30 cellular contexts compared by ENCODE assay signal in genomic region chr19:58551123-58551497, GRCh38. TPM values are rescaled to one million over a fixed set of nuclear protein-coding genes. Genes with fewer than 3 reads are reported as not detected.
DNase-seq lines count a peak whose midpoint lies in the region; ATAC-seq and TF ChIP-seq lines count a peak whose summit lies in the region.
"Had no signal": no experiment of that assay in that cellular context is flagged by ENCODE, and none has a peak within 500 bp of the region (broad histone marks: within the 10 kb centered on the region; RNA-seq: fewer than 3 reads in every experiment).

No MANE protein-coding gene starts in this region.

- no peaks in the 10 kb centered on the region for H3K27me3 Mint-ChIP-seq in T-helper 2 cell treated with Interferon-gamma antibody and Interleukin-4, amounts not matched to agents 5 μg/mL and 100 μg/mL, for 36 hours (ENCODE audit: low read depth)
- H3K27me3 Mint-ChIP-seq in activated T-helper 2 cell treated with anti-CD3 and anti-CD28 coated beads, Interferon-gamma antibody, Interleukin-2, Interleukin-4, amounts not matched to agents 10 μg/mL and 5 μg/mL and 100 μg/mL, durations not matched to agents 14 hours and 24 hours and 36 hours (ENCODE audit: low read depth): no peaks in the 10 kb centered on the region
- H3K27me3 Mint-ChIP-seq: activated CD8-positive, alpha-beta T cell treated with anti-CD3 and anti-CD28 coated beads for 36 hours; stimulated activated memory B cell treated with anti-CD40 and anti-IgM and Interleukin-4, amounts not matched to agents 10 μg/mL and 1 μg/mL and 100 μg/mL, for 72 hours had no signal

- no peak overlapping the region for H2AK5ac ChIP-seq in mesenchymal stem cell (ENCODE audit: low read length, severe bottlenecking)

- no peaks in the 10 kb centered on the region for H3K27me3 ChIP-seq in mesenchymal stem cell (ENCODE audit: control insufficient read depth in 1 of 2, insufficient read depth in 1 of 2, low read length in 2 of 2)
- H3K27me3 ChIP-seq: brain microvascular endothelial cell, dorsolateral prefrontal cortex, heart right ventricle, pancreas had no signal

- no peak overlapping the region for H3K4me3 Mint-ChIP-seq in T-helper 2 cell treated with Interferon-gamma antibody and Interleukin-4, amounts not matched to agents 5 μg/mL and 100 μg/mL, for 36 hours
- H3K4me3 Mint-ChIP-seq in activated T-helper 2 cell treated with anti-CD3 and anti-CD28 coated beads, Interferon-gamma antibody, Interleukin-2, Interleukin-4, amounts not matched to agents 10 μg/mL and 5 μg/mL and 100 μg/mL, durations not matched to agents 14 hours and 24 hours and 36 hours (ENCODE audit: low read depth): no peak overlapping the region
- H3K4me3 Mint-ChIP-seq: activated CD8-positive, alpha-beta T cell treated with anti-CD3 and anti-CD28 coated beads for 36 hours; HFFc6; mesothelial cell of epicardium; stimulated activated memory B cell treated with anti-CD40 and anti-IgM and Interleukin-4, amounts not matched to agents 10 μg/mL and 1 μg/mL and 100 μg/mL, for 72 hours had no signal

- H3K79me1 ChIP-seq in mesenchymal stem cell (replicated peaks; ENCODE audit: low read length, poor library complexity, severe bottlenecking): peaks cover 18% of the 10 kb centered on the region

- peaks cover 34% of the 10 kb centered on the region for H3K4me1 ChIP-seq in mesenchymal stem cell (ENCODE audit: control insufficient read depth, insufficient read depth, low read depth, low read length)

- H3K27ac Mint-ChIP-seq in T-helper 2 cell treated with Interferon-gamma antibody and Interleukin-4, amounts not matched to agents 5 μg/mL and 100 μg/mL, for 36 hours: peak overlapping the region; percentile 18
- H3K27ac Mint-ChIP-seq in activated T-helper 2 cell treated with anti-CD3 and anti-CD28 coated beads, Interferon-gamma antibody, Interleukin-2, Interleukin-4, amounts not matched to agents 10 μg/mL and 5 μg/mL and 100 μg/mL, durations not matched to agents 14 hours and 24 hours and 36 hours: peak overlapping the region; percentile 35
- H3K27ac Mint-ChIP-seq: stimulated activated memory B cell treated with anti-CD40 and anti-IgM and Interleukin-4, amounts not matched to agents 10 μg/mL and 1 μg/mL and 100 μg/mL, for 72 hours had no signal

- no peaks in the 10 kb centered on the region for H3K9me3 ChIP-seq in mesenchymal stem cell (ENCODE audit: control insufficient read depth, low read length)
- H3K9me3 ChIP-seq: heart right ventricle, pancreas, SK-N-SH had no signal

- no peak overlapping the region for H2BK12ac ChIP-seq in mesenchymal stem cell (ENCODE audit: low read length in 2 of 2)

- H2AFZ ChIP-seq in mesenchymal stem cell (ENCODE audit: low read depth, low read length): no peak overlapping the region
- H2AFZ ChIP-seq: GM23248 had no signal

- H3K9me3 Mint-ChIP-seq in T-helper 2 cell treated with Interferon-gamma antibody and Interleukin-4, amounts not matched to agents 5 μg/mL and 100 μg/mL, for 36 hours: no peaks in the 10 kb centered on the region
- H3K9me3 Mint-ChIP-seq in activated T-helper 2 cell treated with anti-CD3 and anti-CD28 coated beads, Interferon-gamma antibody, Interleukin-2, Interleukin-4, amounts not matched to agents 10 μg/mL and 5 μg/mL and 100 μg/mL, durations not matched to agents 14 hours and 24 hours and 36 hours: no peaks in the 10 kb centered on the region
- H3K9me3 Mint-ChIP-seq: activated CD8-positive, alpha-beta T cell treated with anti-CD3 and anti-CD28 coated beads for 36 hours; HFFc6; mesothelial cell of epicardium; stimulated activated memory B cell treated with anti-CD40 and anti-IgM and Interleukin-4, amounts not matched to agents 10 μg/mL and 1 μg/mL and 100 μg/mL, for 72 hours had no signal

- no peak overlapping the region for H3K4ac ChIP-seq in mesenchymal stem cell (ENCODE audit: low read depth in 1 of 2, low read length in 2 of 2)

- H2BK5ac ChIP-seq in mesenchymal stem cell (ENCODE audit: low read depth, low read length, poor library complexity, severe bottlenecking): no peak overlapping the region

- no peak overlapping the region for H3K4me2 ChIP-seq in mesenchymal stem cell (ENCODE audit: low read length, poor library complexity, severe bottlenecking)
- H3K4me2 ChIP-seq: SK-N-SH had no signal

- H4K8ac ChIP-seq in mesenchymal stem cell (ENCODE audit: low read length): no peak overlapping the region

- no peak overlapping the region for H2BK15ac ChIP-seq in mesenchymal stem cell (ENCODE audit: low read depth, poor library complexity, severe bottlenecking)

- peaks cover 81% of the 10 kb centered on the region for H3K36me3 Mint-ChIP-seq in T-helper 2 cell treated with Interferon-gamma antibody and Interleukin-4, amounts not matched to agents 5 μg/mL and 100 μg/mL, for 36 hours (ENCODE audit: low read depth)
- H3K36me3 Mint-ChIP-seq in activated T-helper 2 cell treated with anti-CD3 and anti-CD28 coated beads, Interferon-gamma antibody, Interleukin-2, Interleukin-4, amounts not matched to agents 10 μg/mL and 5 μg/mL and 100 μg/mL, durations not matched to agents 14 hours and 24 hours and 36 hours (ENCODE audit: low read depth): peaks cover 90% of the 10 kb centered on the region

- no peak overlapping the region for H3K14ac ChIP-seq in mesenchymal stem cell (ENCODE audit: low read length in 2 of 2)

- H3K36me3 ChIP-seq in mesenchymal stem cell (ENCODE audit: control insufficient read depth in 1 of 2, insufficient read depth in 2 of 2, low read depth in 1 of 2, low read length in 2 of 2): peaks cover 78 to 80% of the 10 kb centered on the region in 2 experiments

- peak overlapping the region; percentile 99 for H3K27ac ChIP-seq in 22Rv1
- no peak overlapping the region for H3K27ac ChIP-seq in mesenchymal stem cell (ENCODE audit: low read length, poor library complexity, severe bottlenecking)
- H3K27ac ChIP-seq: brain microvascular endothelial cell, C4-2B, dorsolateral prefrontal cortex, GM23248, heart right ventricle, pancreas had no signal

- no peak for DNase-seq in T-helper 2 cell treated with Interferon-gamma antibody and Interleukin-4, amounts not matched to agents 5 μg/mL and 100 μg/mL, for 36 hours (ENCODE audit: low spot score)
- DNase-seq in T-helper 2 cell (no peak), mesenchymal stem cell (no peak), DMS53 (lab: John Stamatoyannopoulos, UW) (no peak)
- no peak for DNase-seq in activated T-helper 2 cell treated with anti-CD3 and anti-CD28 coated beads, Interferon-gamma antibody, Interleukin-2, Interleukin-4, amounts not matched to agents 10 μg/mL and 5 μg/mL and 100 μg/mL, durations not matched to agents 14 hours and 24 hours and 36 hours (ENCODE audit: low spot score)
- no peak for DNase-seq in stimulated activated CD4-positive, alpha-beta T cell treated with anti-CD3 and anti-CD28 coated beads, Interleukin-4, amount 100 ng/mL, for 4 hours
- DNase-seq: 8988T; activated CD4-positive, alpha-beta T cell treated with anti-CD3 and anti-CD28 coated beads for 1 hour; activated CD8-positive, alpha-beta T cell treated with anti-CD3 and anti-CD28 coated beads for 36 hours; activated T-cell treated with anti-CD3 and anti-CD28 coated beads for 4 hours; brain microvascular endothelial cell; Calu3; dorsolateral prefrontal cortex; foreskin melanocyte; GF-D8; GM23248; heart right ventricle; HFFc6; left ventricle myocardium superior; NCI-H1105 treated with DMSO at 0.1 percent for 48 hours; NCI-H2029; NCI-H524 treated with DMSO at 0.1 percent for 48 hours; NK-92 treated with Interleukin-12 subunit alpha and Interleukin-12 subunit beta, amount 100 ng/mL, for 24 hours; SK-N-SH had no signal

- no peak overlapping the region for H4K91ac ChIP-seq in mesenchymal stem cell (ENCODE audit: low read length)

- no peak overlapping the region for H3K4me3 ChIP-seq in mesenchymal stem cell (ENCODE audit: insufficient read depth in 1 of 2, low read depth in 1 of 2, low read length in 2 of 2)
- H3K4me3 ChIP-seq: dorsolateral prefrontal cortex, GM23248, heart right ventricle, pancreas had no signal

- H3K9ac ChIP-seq in mesenchymal stem cell (ENCODE audit: low read length): peak overlapping the region; percentile 3
- H3K9ac ChIP-seq: GM23248, SK-N-SH had no signal

- peaks cover 32% of the 10 kb centered on the region for H3K4me1 Mint-ChIP-seq in T-helper 2 cell treated with Interferon-gamma antibody and Interleukin-4, amounts not matched to agents 5 μg/mL and 100 μg/mL, for 36 hours (ENCODE audit: low read depth)
- H3K4me1 Mint-ChIP-seq in activated T-helper 2 cell treated with anti-CD3 and anti-CD28 coated beads, Interferon-gamma antibody, Interleukin-2, Interleukin-4, amounts not matched to agents 10 μg/mL and 5 μg/mL and 100 μg/mL, durations not matched to agents 14 hours and 24 hours and 36 hours (ENCODE audit: low read depth): peaks cover 28% of the 10 kb centered on the region

- H2BK120ac ChIP-seq in mesenchymal stem cell (ENCODE audit: low read depth, low read length): no peak overlapping the region

- no peak overlapping the region for H3K18ac ChIP-seq in mesenchymal stem cell (ENCODE audit: low read depth in 1 of 2, low read length in 2 of 2)

- no peak for TF ChIP-seq CTCF in 22Rv1 (IDR thresholded peaks at IDR 0.05)

- no peak overlapping the region for H3K23ac ChIP-seq in mesenchymal stem cell (ENCODE audit: low read length in 2 of 2)

- intact Hi-C loops in activated T-helper 2 cell treated with anti-CD3 and anti-CD28 coated beads, Interferon-gamma antibody, Interleukin-2, Interleukin-4, amounts not matched to agents 10 μg/mL and 5 μg/mL and 100 μg/mL, durations not matched to agents 14 hours and 24 hours and 36 hours (cut with micrococcal nuclease): no loop called here

- WGBS in mesenchymal stem cell: 75% methylated on average over 1 of the region's 1 CpG

- no peak for ATAC-seq in HG02885 (IDR thresholded peaks at IDR 0.05; ENCODE audit: poor library complexity, unreplicated experiment)
- ATAC-seq: activated CD8-positive, alpha-beta T cell treated with anti-CD3 and anti-CD28 coated beads for 36 hours; heart right ventricle; left ventricle myocardium superior; pancreas; stimulated activated memory B cell treated with anti-CD40 and anti-IgM and Interleukin-4, amounts not matched to agents 10 μg/mL and 1 μg/mL and 100 μg/mL, for 72 hours had no signal

RNA-seq across cellular contexts. Expression of gene CHMP2A, which starts 3.8 kb away (rescaled TPM):
- 102 and 105 TPM in 2 replicates for total RNA-seq in activated T-helper 2 cell treated with anti-CD3 and anti-CD28 coated beads, Interferon-gamma antibody, Interleukin-2, Interleukin-4, amounts not matched to agents 10 μg/mL and 5 μg/mL and 100 μg/mL, durations not matched to agents 14 hours and 24 hours and 36 hours
- 148 TPM for polyA plus RNA-seq in mesenchymal stem cell (2013, experiment 1 of 2)
- 144 TPM for polyA plus RNA-seq in mesenchymal stem cell (2013, experiment 2 of 2)

RNA-seq across cellular contexts. Expression of gene TRIM28, which starts 7.2 kb away (rescaled TPM):
- 658 and 662 TPM in 2 replicates for total RNA-seq in activated T-helper 2 cell treated with anti-CD3 and anti-CD28 coated beads, Interferon-gamma antibody, Interleukin-2, Interleukin-4, amounts not matched to agents 10 μg/mL and 5 μg/mL and 100 μg/mL, durations not matched to agents 14 hours and 24 hours and 36 hours
- 229 TPM for polyA plus RNA-seq in mesenchymal stem cell (2013, experiment 1 of 2)
- polyA plus RNA-seq in mesenchymal stem cell (2013, experiment 2 of 2): 226 TPM

RNA-seq across cellular contexts. Expression of gene UBE2M, which starts 7.3 kb away (rescaled TPM):
- total RNA-seq in activated T-helper 2 cell treated with anti-CD3 and anti-CD28 coated beads, Interferon-gamma antibody, Interleukin-2, Interleukin-4, amounts not matched to agents 10 μg/mL and 5 μg/mL and 100 μg/mL, durations not matched to agents 14 hours and 24 hours and 36 hours: 133 and 142 TPM in 2 replicates
- polyA plus RNA-seq in mesenchymal stem cell (2013, experiment 1 of 2): 81.0 TPM
- polyA plus RNA-seq in mesenchymal stem cell (2013, experiment 2 of 2): 78.3 TPM

RNA-seq across cellular contexts. Expression of gene MZF1, which starts 22.0 kb away (rescaled TPM):
- 18.8 and 19.0 TPM in 2 replicates for total RNA-seq in activated T-helper 2 cell treated with anti-CD3 and anti-CD28 coated beads, Interferon-gamma antibody, Interleukin-2, Interleukin-4, amounts not matched to agents 10 μg/mL and 5 μg/mL and 100 μg/mL, durations not matched to agents 14 hours and 24 hours and 36 hours
- 9.8 TPM for polyA plus RNA-seq in mesenchymal stem cell (2013, experiment 1 of 2)
- 8.9 TPM for polyA plus RNA-seq in mesenchymal stem cell (2013, experiment 2 of 2)

RNA-seq across cellular contexts. Expression of gene ZBTB45, which starts 31.5 kb away (rescaled TPM):
- 16.6 and 17.7 TPM in 2 replicates for total RNA-seq in activated T-helper 2 cell treated with anti-CD3 and anti-CD28 coated beads, Interferon-gamma antibody, Interleukin-2, Interleukin-4, amounts not matched to agents 10 μg/mL and 5 μg/mL and 100 μg/mL, durations not matched to agents 14 hours and 24 hours and 36 hours
- 12.3 TPM for polyA plus RNA-seq in mesenchymal stem cell (2013, experiment 1 of 2)
- polyA plus RNA-seq in mesenchymal stem cell (2013, experiment 2 of 2): 12.7 TPM
